Comparison of ENCODE assay signal across 17 cellular contexts in genomic region chr6:167751579-167752115, GRCh38.
DNase-seq lines count a peak whose midpoint lies in the region; ATAC-seq and TF ChIP-seq lines count a peak whose summit lies in the region.
"Had no signal": no experiment of that assay in that cellular context is flagged by ENCODE, and none has a peak within 500 bp of the region (broad histone marks: within the 10 kb centered on the region; RNA-seq: fewer than 3 reads in every experiment).

No MANE protein-coding gene starts in this region.

- H3K27me3 ChIP-seq in body of pancreas (no peaks in the 10 kb centered on the region), right lobe of liver (no peaks in the 10 kb centered on the region), spleen (replicated peaks in 1 of 7) (no peaks in the 10 kb centered on the region)
- H3K27me3 ChIP-seq: gastroesophageal sphincter had no signal

- TF ChIP-seq CTCF in C4-2B (conservative IDR thresholded peaks at IDR 0.05), result no peak
- no peak for TF ChIP-seq CTCF in body of pancreas (IDR thresholded peaks at IDR 0.05)
- TF ChIP-seq CTCF in right lobe of liver (IDR thresholded peaks at IDR 0.05), result no peak
- TF ChIP-seq CTCF in spleen (IDR thresholded peaks at IDR 0.05 in 8 of 11, conservative IDR thresholded peaks at IDR 0.05 in 3 of 11), result no peak

- H3K9me3 ChIP-seq in body of pancreas (no peaks in the 10 kb centered on the region), right lobe of liver (no peaks in the 10 kb centered on the region), spleen (no peaks in the 10 kb centered on the region)
- H3K9me3 ChIP-seq: gastroesophageal sphincter had no signal

- ATAC-seq in body of pancreas, result peak; percentile 8
- ATAC-seq in right lobe of liver, result no peak
- ATAC-seq in HG03045 (IDR thresholded peaks at IDR 0.05; ENCODE audit: unreplicated experiment), result no peak

- H3K4me3 ChIP-seq in body of pancreas (no peak overlapping the region), right lobe of liver (no peak overlapping the region), spleen (no peak overlapping the region)
- H3K4me3 ChIP-seq: gastroesophageal sphincter had no signal

- H3K36me3 ChIP-seq in body of pancreas (replicated peaks in 1 of 2; ENCODE audit: insufficient read depth in 1 of 2, low read depth in 2 of 2) (no peaks in the 10 kb centered on the region), right lobe of liver (no peaks in the 10 kb centered on the region), spleen (no peaks in the 10 kb centered on the region)
- H3K36me3 ChIP-seq: gastroesophageal sphincter had no signal

- TF ChIP-seq POLR2A in body of pancreas (IDR thresholded peaks at IDR 0.05), result no peak
- TF ChIP-seq POLR2A in right lobe of liver (IDR thresholded peaks at IDR 0.05), result no peak
- TF ChIP-seq POLR2A in spleen (IDR thresholded peaks at IDR 0.05), result no peak

- DNase-seq in body of pancreas (peak in 1 of 4 donors; percentile 24), right lobe of liver (no peak), spleen (peak; percentile 51), AML-193 (lab: John Stamatoyannopoulos, UW) (no peak), NCI-H2171 (lab: John Stamatoyannopoulos, UW) (no peak)
- DNase-seq: activated CD4-positive, alpha-beta T cell treated with anti-CD3 and anti-CD28 coated beads for 48 hours; activated naive CD4-positive, alpha-beta T cell treated with anti-CD3 and anti-CD28 coated beads for 36 hours; activated T-cell treated with anti-CD3 and anti-CD28 coated beads, Interleukin-2, amount 50 U/mL, for 48 hours; amniotic stem cell; cortex of kidney; Karpas-422; NCI-H1092; NCI-H2227 treated with DMSO at 0.1 percent for 48 hours had no signal

- peak overlapping the region; percentile 87 for H3K27ac ChIP-seq in C4-2B
- H3K27ac ChIP-seq in body of pancreas, result peak overlapping the region; percentile 87 to 94 (median 90)
- peak overlapping the region in 2 of 3 donors; percentile 46 to 58 for H3K27ac ChIP-seq in right lobe of liver
- H3K27ac ChIP-seq in spleen, result no peak overlapping the region
- H3K27ac ChIP-seq: parathyroid adenoma had no signal

- WGBS in body of pancreas, 2 donors, result 43 to 59% methylated on average over 7 of the region's 7 CpGs
- 44% methylated on average over 5 of the region's 7 CpGs for WGBS in right lobe of liver (ENCODE audit: insufficient coverage, low coverage, low lambda C conversion rate, missing lambda C conversion rate)
- WGBS in spleen, 5 donors, result 44 to 54% (median 49%) methylated on average over 7 of the region's 7 CpGs

- peaks cover 32% of the 10 kb centered on the region for H3K4me1 ChIP-seq in body of pancreas
- H3K4me1 ChIP-seq in right lobe of liver, result peaks cover 0 to 17% (median 7%) of the 10 kb centered on the region in 4 donors
- peaks cover 0 to 12% (median 5%) of the 10 kb centered on the region in 6 donors for H3K4me1 ChIP-seq in spleen

- intact Hi-C loops in body of pancreas (cut with DNase I), result no loop called here
- intact Hi-C loops in right lobe of liver (cut with DNase I), result no loop called here
- intact Hi-C loops in spleen (cut with DNase I; ENCODE audit: low total_unique reads), result no loop called here

Comparison
In these comparisons a context has a peak if more than half of its experiments do, and no peak if none do; other contexts are left out.
1. H3K27ac ChIP-seq: peak in C4-2B (single experiment), body of pancreas (4 of 4) and right lobe of liver (2 of 3); none in spleen (0 of 8).